8 cellular contexts compared by ENCODE assay signal in the genomic region with DNA sequence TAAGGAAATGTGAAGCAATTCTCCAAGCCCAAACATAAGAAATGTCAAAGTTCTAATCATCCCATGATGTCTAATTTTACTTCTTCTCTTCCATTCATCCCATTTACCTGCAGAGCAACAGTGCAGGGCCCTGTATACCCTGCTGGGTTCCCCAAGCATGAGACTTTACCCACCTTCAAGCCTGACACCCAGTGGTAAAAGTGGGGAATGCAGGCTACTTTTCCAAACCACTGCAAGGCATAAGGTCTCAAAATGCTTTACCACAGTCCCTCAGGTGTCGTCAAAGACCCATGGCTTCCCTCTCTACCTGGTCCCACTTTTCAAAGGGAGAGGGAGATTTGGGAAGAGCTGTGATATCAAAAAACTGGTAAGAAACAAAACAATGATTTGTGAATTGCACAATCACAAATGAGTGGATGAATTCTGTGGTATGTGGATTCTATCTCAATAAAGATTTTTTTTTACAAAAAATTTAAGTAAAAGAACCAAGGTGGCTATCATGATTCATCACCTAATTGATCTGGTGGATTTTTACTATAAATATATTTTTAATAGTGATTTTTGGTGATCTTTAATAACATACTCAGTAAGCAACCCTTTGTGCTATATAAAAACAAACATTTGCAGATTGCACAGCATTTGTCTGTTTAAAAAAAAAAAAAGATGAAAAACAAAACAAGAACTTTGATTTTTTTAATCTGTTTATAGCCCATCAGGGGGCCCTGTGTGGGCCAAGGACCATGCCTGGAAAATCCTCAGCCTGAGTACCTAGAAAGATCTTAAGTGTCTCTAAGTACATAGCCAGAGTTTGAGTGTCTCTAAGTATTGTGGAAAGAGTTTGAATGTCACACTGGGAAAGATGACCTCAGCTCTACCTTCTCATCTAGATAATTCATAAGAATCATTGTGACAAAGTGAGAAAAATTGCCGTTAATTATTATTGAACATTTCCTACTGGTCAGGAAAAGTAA.
DNase-seq lines count a peak whose midpoint lies in the region; ATAC-seq, FAIRE-seq and TF ChIP-seq lines count a peak whose summit lies in the region.

No MANE protein-coding gene starts in this region.

- intact Hi-C loops in kidney (cut with DNase I) = no loop called here

- peak; percentile 86 for DNase-seq in DMS53 (lab: John Stamatoyannopoulos, UW)
- DNase-seq in HK-2 (ENCODE audit: unreplicated experiment) = peak; percentile 31
- DNase-seq in RKO (ENCODE audit: low spot score) = peak; percentile 35
- DNase-seq in astrocyte of the hippocampus (ENCODE audit: low read depth, low spot score) = peak; percentile 66
- no peak for DNase-seq in kidney
- peak; percentile 26 for DNase-seq in stimulated activated CD4-positive, alpha-beta T cell treated with anti-CD3 and anti-CD28 coated beads, Interleukin-4, amount 100 ng/mL, for 1 hour

- H3K36me3 ChIP-seq in kidney (ENCODE audit: control insufficient read depth in 1 of 2, insufficient read depth in 2 of 2, low read length in 2 of 2) = no peaks in the 10 kb centered on the region

- TF ChIP-seq CTCF in kidney (IDR thresholded peaks at IDR 0.05; ENCODE audit: borderline replicate concordance, extremely low read depth, insufficient read depth) = peak; percentile 67

- H3K27ac ChIP-seq in kidney (ENCODE audit: low read depth in 2 of 2, low read length in 2 of 2) = no peak overlapping the region

- no peak overlapping the region for H3K4me3 ChIP-seq in kidney (ENCODE audit: low read length in 2 of 2)

- peaks cover 0 to 2% of the 10 kb centered on the region in 2 donors for H3K9me3 ChIP-seq in kidney (ENCODE audit: control insufficient read depth in 1 of 2, low read length in 2 of 2)

- ATAC-seq in GM19351 (IDR thresholded peaks at IDR 0.05; ENCODE audit: unreplicated experiment) (no peak), HG02571 (IDR thresholded peaks at IDR 0.05; ENCODE audit: unreplicated experiment) (no peak)

- H3K4me1 ChIP-seq in kidney (ENCODE audit: control insufficient read depth in 1 of 2, insufficient read depth in 1 of 2, low read depth in 1 of 2, low read length in 2 of 2) = no peaks in the 10 kb centered on the region

- H3K9ac ChIP-seq in kidney (ENCODE audit: low read length in 2 of 2) = no peak overlapping the region

- no peak for FAIRE-seq in kidney (lab: Jason Lieb, UNC)
